In the genomic region with DNA sequence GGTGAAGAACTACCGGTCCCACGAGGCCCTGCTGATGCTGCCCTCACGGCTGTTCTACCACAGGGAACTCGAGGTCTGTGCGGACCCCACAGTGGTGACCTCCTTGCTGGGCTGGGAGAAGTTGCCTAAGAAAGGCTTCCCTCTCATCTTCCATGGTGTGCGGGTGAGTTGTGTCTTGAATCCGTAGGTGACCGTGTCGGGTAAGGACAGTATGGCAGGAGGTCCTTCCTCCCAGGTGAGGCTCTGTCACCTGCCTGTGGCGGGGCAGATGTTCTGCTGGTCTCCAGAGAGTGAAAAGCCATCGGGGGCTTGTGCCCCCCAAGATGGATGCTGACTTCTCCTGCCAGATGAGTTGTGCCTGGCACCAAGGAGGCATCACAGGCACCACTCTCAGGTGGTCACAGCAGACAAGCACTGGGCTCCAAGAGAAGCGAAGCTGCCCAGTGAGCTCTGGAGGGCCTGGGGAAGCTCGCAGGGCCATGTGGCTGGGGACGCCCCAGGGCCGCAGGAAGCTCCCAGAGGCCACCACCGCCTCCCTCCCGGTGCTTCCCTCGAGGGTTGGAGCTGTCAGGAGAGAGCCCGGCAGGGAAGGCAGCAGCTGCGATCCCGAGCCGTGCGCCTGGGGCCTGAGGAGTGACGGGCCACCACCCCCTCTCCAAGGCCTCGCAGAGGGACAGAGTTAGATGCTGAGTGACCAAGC, we compare ENCODE assay signal across 26 cellular contexts. TPM values are rescaled to one million over a fixed set of nuclear protein-coding genes. Genes with fewer than 3 reads are reported as not detected.
"Had no signal": no experiment of that assay in that cellular context is flagged by ENCODE, and none has a peak within 500 bp of the region (broad histone marks: within the 10 kb centered on the region; RNA-seq: fewer than 3 reads in every experiment).

No MANE protein-coding gene starts in this region.

- H3K9me3 ChIP-seq: colonic mucosa, gastrocnemius medialis, heart left ventricle, prostate gland, right atrium auricular region, sigmoid colon, spleen had no signal

- DNase-seq: colonic mucosa; effector CD8-positive, alpha-beta T cell; endodermal cell; foreskin fibroblast; gastrocnemius medialis; heart left ventricle; immature natural killer cell; kidney glomerular epithelial cell; left ventricle myocardium superior; natural killer cell; sigmoid colon; spleen; stimulated activated CD4-positive, alpha-beta T cell treated with anti-CD3 and anti-CD28 coated beads, Interleukin-4, amount 100 ng/mL, for 4 hours had no signal

- H3K4me3 ChIP-seq: colonic mucosa, gastrocnemius medialis, heart left ventricle, hepatocyte, lung, prostate gland, right atrium auricular region, sigmoid colon, spleen had no signal

- H3K9me3 Mint-ChIP-seq: dendritic cell treated with granulocyte-macrophage colony-stimulating factor and Interleukin-4, amounts not matched to agents 40 ng/mL and 50 ng/mL, for 4 days; endodermal cell; immature natural killer cell; memory B cell; natural killer cell; neural crest cell; stimulated activated memory B cell treated with anti-CD40 and anti-IgM and Interleukin-4, amounts not matched to agents 10 μg/mL and 1 μg/mL and 100 μg/mL, for 72 hours; stimulated activated naive CD8-positive, alpha-beta T cell treated with anti-CD3 and anti-CD28 coated beads, Interleukin-15, Interleukin-2, amounts not matched to agents 100 ng/mL and 50 ng/mL, for 24 hours; type B pancreatic cell had no signal

- H3K79me2 ChIP-seq: hepatocyte had no signal

- H3K36me3 ChIP-seq: colonic mucosa, gastrocnemius medialis, heart left ventricle, prostate gland, right atrium auricular region, spleen had no signal

- H2AFZ ChIP-seq: hepatocyte had no signal

- H3K4me1 Mint-ChIP-seq: endodermal cell, neural crest cell had no signal

- H3K4me3 Mint-ChIP-seq: dendritic cell treated with granulocyte-macrophage colony-stimulating factor and Interleukin-4, amounts not matched to agents 40 ng/mL and 50 ng/mL, for 4 days; endodermal cell; immature natural killer cell; memory B cell; natural killer cell; neural crest cell; stimulated activated memory B cell treated with anti-CD40 and anti-IgM and Interleukin-4, amounts not matched to agents 10 μg/mL and 1 μg/mL and 100 μg/mL, for 72 hours; stimulated activated naive CD8-positive, alpha-beta T cell treated with anti-CD3 and anti-CD28 coated beads, Interleukin-15, Interleukin-2, amounts not matched to agents 100 ng/mL and 50 ng/mL, for 24 hours; type B pancreatic cell had no signal

- H3K27me3 Mint-ChIP-seq: stimulated activated naive CD8-positive, alpha-beta T cell treated with anti-CD3 and anti-CD28 coated beads, Interleukin-15, Interleukin-2, amounts not matched to agents 100 ng/mL and 50 ng/mL, for 24 hours had no signal

- H3K4me2 ChIP-seq: hepatocyte had no signal

- H3K4me1 ChIP-seq: colonic mucosa, gastrocnemius medialis, heart left ventricle, prostate gland, right atrium auricular region, sigmoid colon had no signal

- H3K27ac Mint-ChIP-seq: dendritic cell treated with granulocyte-macrophage colony-stimulating factor and Interleukin-4, amounts not matched to agents 40 ng/mL and 50 ng/mL, for 4 days; endodermal cell; immature natural killer cell; memory B cell; natural killer cell; stimulated activated memory B cell treated with anti-CD40 and anti-IgM and Interleukin-4, amounts not matched to agents 10 μg/mL and 1 μg/mL and 100 μg/mL, for 72 hours; stimulated activated naive CD8-positive, alpha-beta T cell treated with anti-CD3 and anti-CD28 coated beads, Interleukin-15, Interleukin-2, amounts not matched to agents 100 ng/mL and 50 ng/mL, for 24 hours; type B pancreatic cell had no signal

- H3K27me3 ChIP-seq: colonic mucosa, hepatocyte, right atrium auricular region, sigmoid colon had no signal

- ATAC-seq: esophagus mucosa; gastrocnemius medialis; heart left ventricle; left ventricle myocardium superior; natural killer cell; stimulated activated memory B cell treated with anti-CD40 and anti-IgM and Interleukin-4, amounts not matched to agents 10 μg/mL and 1 μg/mL and 100 μg/mL, for 72 hours had no signal

- H3K36me3 Mint-ChIP-seq: immature natural killer cell; memory B cell; natural killer cell; stimulated activated memory B cell treated with anti-CD40 and anti-IgM and Interleukin-4, amounts not matched to agents 10 μg/mL and 1 μg/mL and 100 μg/mL, for 72 hours; type B pancreatic cell had no signal

- H3K27ac ChIP-seq: colonic mucosa, epithelial cell of prostate, gastrocnemius medialis, heart left ventricle, hepatocyte, prostate gland, right atrium auricular region, sigmoid colon, spleen had no signal

RNA-seq across cellular contexts. Expression of gene PANX2, which starts 17.3 kb away (rescaled TPM):
- total RNA-seq: colonic mucosa, skeletal muscle tissue had no signal
